ENCODE assay signal across 22 cellular contexts in genomic region chr5:179405426-179406030, GRCh38.
"Had no signal": no experiment of that assay in that cellular context is flagged by ENCODE, and none has a peak within 500 bp of the region (broad histone marks: within the 10 kb centered on the region; RNA-seq: fewer than 3 reads in every experiment).

No MANE protein-coding gene starts in this region.

- H3K4me3 Mint-ChIP-seq: activated CD8-positive, alpha-beta T cell treated with anti-CD3 and anti-CD28 coated beads, Interleukin-2, amount 10 ng/mL, durations not matched to agents 7 days and 5 days; activated T-helper 17 cell treated with anti-CD3 and anti-CD28 coated beads, Interleukin-2, amount 50 U/mL, for 72 hours; brain; immature natural killer cell; stimulated activated naive CD8-positive, alpha-beta T cell treated with anti-CD3 and anti-CD28 coated beads, Interleukin-15, Interleukin-2, amounts not matched to agents 100 ng/mL and 50 ng/mL, for 24 hours; T-cell; T-helper 2 cell treated with Interferon-gamma antibody and Interleukin-4, amounts not matched to agents 5 μg/mL and 100 μg/mL, for 36 hours had no signal

- H3K36me3 ChIP-seq: tibial artery had no signal

- H3K27ac ChIP-seq: tibial artery had no signal

- H3K27ac Mint-ChIP-seq: activated CD8-positive, alpha-beta T cell treated with anti-CD3 and anti-CD28 coated beads, Interleukin-2, amount 10 ng/mL, durations not matched to agents 7 days and 5 days; activated naive CD4-positive, alpha-beta T cell treated with anti-CD3 and anti-CD28 coated beads, Interleukin-2, amount 50 U/mL, for 72 hours; activated T-helper 17 cell treated with anti-CD3 and anti-CD28 coated beads, Interleukin-2, amount 50 U/mL, for 72 hours; immature natural killer cell; progenitor cell of endocrine pancreas; stimulated activated naive CD8-positive, alpha-beta T cell treated with anti-CD3 and anti-CD28 coated beads, Interleukin-15, Interleukin-2, amounts not matched to agents 100 ng/mL and 50 ng/mL, for 24 hours; T-cell; T-helper 2 cell treated with Interferon-gamma antibody and Interleukin-4, amounts not matched to agents 5 μg/mL and 100 μg/mL, for 36 hours had no signal

- H3K27me3 ChIP-seq: tibial artery had no signal

- H3K4me3 ChIP-seq: mucosa of descending colon, tibial artery had no signal

- H3K27me3 Mint-ChIP-seq: brain; stimulated activated naive CD8-positive, alpha-beta T cell treated with anti-CD3 and anti-CD28 coated beads, Interleukin-15, Interleukin-2, amounts not matched to agents 100 ng/mL and 50 ng/mL, for 24 hours had no signal

- H3K4me1 ChIP-seq: tibial artery had no signal

- ATAC-seq: activated CD8-positive, alpha-beta T cell treated with anti-CD3 and anti-CD28 coated beads, Interleukin-2, amount 10 ng/mL, durations not matched to agents 7 days and 5 days; activated naive CD4-positive, alpha-beta T cell treated with anti-CD3 and anti-CD28 coated beads, Interleukin-2, amount 50 U/mL, for 72 hours; activated T-helper 17 cell treated with anti-CD3 and anti-CD28 coated beads, Interleukin-2, amount 50 U/mL, for 72 hours; mucosa of descending colon; T-cell had no signal

- H3K4me1 Mint-ChIP-seq: activated T-helper 17 cell treated with anti-CD3 and anti-CD28 coated beads, Interleukin-2, amount 50 U/mL, for 72 hours; immature natural killer cell; T-cell had no signal

- DNase-seq: activated CD4-positive, alpha-beta T cell treated with anti-CD3 and anti-CD28 coated beads for 1 hour; activated CD4-positive, alpha-beta T cell treated with anti-CD3 and anti-CD28 coated beads, Interleukin-2, amount 50 U/mL, for 1 hour; activated CD8-positive, alpha-beta T cell treated with anti-CD3 and anti-CD28 coated beads, Interleukin-2, amount 10 ng/mL, durations not matched to agents 7 days and 5 days; activated T-cell treated with anti-CD3 and anti-CD28 coated beads, Interleukin-2, amount 50 U/mL, for 1 hour; aorta; dermis blood vessel endothelial cell; effector memory CD4-positive, alpha-beta T cell; foreskin melanocyte; immature natural killer cell; left ventricle myocardium superior; mucosa of descending colon; occipital lobe; retina; stimulated activated CD4-positive, alpha-beta T cell treated with anti-CD3 and anti-CD28 coated beads, Interleukin-4, amount 100 ng/mL, for 24 hours; tibial artery had no signal
